Comparison of ENCODE assay signal across 11 cellular contexts in the genomic region with DNA sequence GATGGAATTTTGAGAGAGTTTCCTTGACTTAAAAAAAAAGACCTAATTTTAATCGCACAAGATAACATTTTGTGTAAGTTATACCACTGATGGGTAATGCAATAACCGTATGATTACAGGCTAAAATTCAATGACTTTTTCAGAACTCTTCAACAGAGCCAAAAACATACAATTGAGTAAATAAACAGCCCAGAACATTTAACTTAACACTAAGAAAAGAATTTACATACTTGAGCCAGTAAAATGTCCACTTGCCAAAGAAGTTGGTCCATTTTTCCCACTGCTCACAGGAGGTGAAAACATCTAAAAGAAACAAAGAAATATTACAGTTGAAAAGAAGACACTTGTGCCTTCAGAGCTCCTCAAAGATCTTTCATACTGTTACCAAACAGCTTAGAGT. TPM values are rescaled to one million over a fixed set of nuclear protein-coding genes. Genes with fewer than 3 reads are reported as not detected.
DNase-seq lines count a peak whose midpoint lies in the region; ATAC-seq and TF ChIP-seq lines count a peak whose summit lies in the region.
"Had no signal": no experiment of that assay in that cellular context is flagged by ENCODE, and none has a peak within 500 bp of the region (broad histone marks: within the 10 kb centered on the region; RNA-seq: fewer than 3 reads in every experiment).

No MANE protein-coding gene starts in this region.

- H3K4me1 ChIP-seq in heart right ventricle: peaks cover 0 to 65% (median 42%) of the 10 kb centered on the region in 9 donors
- H3K4me1 ChIP-seq in esophagus muscularis mucosa: peaks cover 19 to 52% (median 40%) of the 10 kb centered on the region in 4 donors
- no peaks in the 10 kb centered on the region for H3K4me1 ChIP-seq in urinary bladder (ENCODE audit: insufficient read depth)

- DNase-seq in heart right ventricle (no peak), cardiac septum (ENCODE audit: low spot score) (no peak), esophagus muscularis mucosa (ENCODE audit: extremely low spot score) (no peak), nephron progenitor cell (no peak), GF-D8 (lab: John Stamatoyannopoulos, UW) (no peak), midbrain (lab: John Stamatoyannopoulos, UW) (no peak)
- DNase-seq in stimulated activated CD4-positive, alpha-beta T cell treated with anti-CD3 and anti-CD28 coated beads, Interleukin-4, amount 100 ng/mL, for 4 hours: no peak
- DNase-seq: activated naive CD4-positive, alpha-beta T cell treated with anti-CD3 and anti-CD28 coated beads for 36 hours; MV-4-11; PC-3 had no signal

- H3K36me3 Mint-ChIP-seq in nephron progenitor cell (ENCODE audit: low read depth): no peaks in the 10 kb centered on the region

- H3K9me3 ChIP-seq in heart right ventricle (no peaks in the 10 kb centered on the region), esophagus muscularis mucosa (no peaks in the 10 kb centered on the region)

- H3K4me3 ChIP-seq in heart right ventricle (peak overlapping the region in 9 of 10 donors; percentile 49 to 78 (median 74)), esophagus muscularis mucosa (peak overlapping the region; percentile 69 to 83 (median 72)), urinary bladder (ENCODE audit: low read depth, low read length) (peak overlapping the region; percentile 96)

- H3K9me3 Mint-ChIP-seq in nephron progenitor cell: no peaks in the 10 kb centered on the region
- H3K9me3 Mint-ChIP-seq: activated naive CD4-positive, alpha-beta T cell treated with anti-CD3 and anti-CD28 coated beads for 36 hours had no signal

- TF ChIP-seq EP300 in esophagus muscularis mucosa (IDR thresholded peaks at IDR 0.05): no peak

- H3K4me3 Mint-ChIP-seq in nephron progenitor cell: peak overlapping the region; percentile 93
- H3K4me3 Mint-ChIP-seq: activated naive CD4-positive, alpha-beta T cell treated with anti-CD3 and anti-CD28 coated beads for 36 hours had no signal

- no peak for ATAC-seq in heart right ventricle
- ATAC-seq: PC-3 had no signal

- intact Hi-C loops in heart right ventricle (cut with DNase I) (loop anchor here in 9 of 10 donors (5.0 to 10.0 kb wide), 18 partner anchors 70 to 992 kb away; no protein-coding TSS in a partner anchor), cardiac septum (cut with DNase I) (loop anchor here (5.0 to 10.0 kb wide), 8 partner anchors 73 to 990 kb away; no protein-coding TSS in a partner anchor), esophagus muscularis mucosa (cut with DNase I) (loop anchor here (5.0 to 10.0 kb wide), 7 partner anchors 108 to 1067 kb away; a partner anchor contains a TSS)

- H3K36me3 ChIP-seq in heart right ventricle (peaks cover 0 to 21% (median 0%) of the 10 kb centered on the region in 9 donors), esophagus muscularis mucosa (no peaks in the 10 kb centered on the region), urinary bladder (ENCODE audit: insufficient read depth) (no peaks in the 10 kb centered on the region)

- no peaks in the 10 kb centered on the region for H3K27me3 Mint-ChIP-seq in nephron progenitor cell (ENCODE audit: low read depth, poor library complexity)

- 24 to 26% methylated on average over 2 of the region's 2 CpGs for WGBS in heart right ventricle, 2 donors
- WGBS in esophagus muscularis mucosa: 30% methylated on average over 2 of the region's 2 CpGs
- 25% methylated on average over 2 of the region's 2 CpGs for WGBS in urinary bladder

- peak overlapping the region; percentile 97 for H3K27ac Mint-ChIP-seq in nephron progenitor cell
- H3K27ac Mint-ChIP-seq: activated naive CD4-positive, alpha-beta T cell treated with anti-CD3 and anti-CD28 coated beads for 36 hours had no signal

- peaks cover 70% of the 10 kb centered on the region for H3K4me1 Mint-ChIP-seq in nephron progenitor cell

- H3K27me3 ChIP-seq in heart right ventricle (no peaks in the 10 kb centered on the region), esophagus muscularis mucosa (no peaks in the 10 kb centered on the region)

- TF ChIP-seq CTCF in heart right ventricle (IDR thresholded peaks at IDR 0.05) (no peak), esophagus muscularis mucosa (IDR thresholded peaks at IDR 0.05) (no peak), nephron progenitor cell (IDR thresholded peaks at IDR 0.05) (no peak)

- peak overlapping the region in 9 of 10 donors; percentile 9 to 95 (median 88) for H3K27ac ChIP-seq in heart right ventricle
- peak overlapping the region; percentile 86 to 91 (median 88) for H3K27ac ChIP-seq in esophagus muscularis mucosa (replicated peaks in 1 of 4)
- H3K27ac ChIP-seq in urinary bladder (ENCODE audit: low read depth): peak overlapping the region; percentile 59

- no peak for TF ChIP-seq POLR2A in esophagus muscularis mucosa (IDR thresholded peaks at IDR 0.05; ENCODE audit: low read depth)

RNA-seq across cellular contexts. Expression of a gene that starts 2.9 kb away (rescaled TPM):
- total RNA-seq in heart right ventricle (10 to 100 TPM; 50.0 to 90.1 (median 70.5) TPM), cardiac septum (69.9 TPM), esophagus muscularis mucosa (10 to 100 TPM; 58.0 to 84.3 (median 68.1) TPM), urinary bladder (464 TPM)
- polyA plus RNA-seq in heart right ventricle (10 to 100 TPM; 12.6 to 22.1 TPM), urinary bladder (46.3 TPM)
